8 cellular contexts compared by ENCODE assay signal in the genomic region with DNA sequence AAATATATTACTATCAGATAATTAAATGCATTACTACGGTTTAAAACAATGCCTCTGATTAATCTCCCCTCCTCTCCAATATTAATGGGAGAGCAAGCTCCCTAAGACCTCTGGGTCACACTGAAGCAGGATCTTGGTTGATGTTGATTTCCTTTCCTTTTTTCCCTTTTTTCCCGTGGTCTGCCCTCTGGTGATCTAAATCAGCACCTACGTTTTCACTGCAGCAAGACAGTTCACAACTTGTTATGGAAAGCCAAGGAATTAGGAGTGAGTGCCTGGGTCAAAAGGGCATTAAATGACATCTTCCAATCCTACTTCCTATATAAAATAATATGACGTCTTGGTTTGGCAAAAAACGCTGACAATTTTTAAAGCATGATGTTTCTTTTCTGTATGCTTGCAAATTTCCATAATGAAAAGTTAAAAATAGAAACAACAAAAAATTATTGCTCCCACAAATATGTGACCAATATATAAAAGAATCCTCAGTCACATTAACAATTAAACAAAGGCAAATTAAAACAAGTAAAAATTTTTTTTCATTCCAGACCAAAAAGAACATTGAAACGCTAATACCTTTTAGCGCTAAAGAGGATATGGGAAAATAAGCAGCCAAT. TPM values are rescaled to one million over a fixed set of nuclear protein-coding genes. Genes with fewer than 3 reads are reported as not detected.
DNase-seq lines count a peak whose midpoint lies in the region; ATAC-seq, FAIRE-seq and TF ChIP-seq lines count a peak whose summit lies in the region.

No MANE protein-coding gene starts in this region.

- H3K27me3 Mint-ChIP-seq in neural crest cell (ENCODE audit: low read depth) = no peaks in the 10 kb centered on the region

- DNase-seq in GM03348 (ENCODE audit: low spot score) (peak; percentile 55), NCI-H2029 (lab: John Stamatoyannopoulos, UW) (peak; percentile 29), bronchial epithelial cell (ENCODE audit: low read depth) (peak; percentile 58), neural crest cell (ENCODE audit: low read depth, low spot score) (peak; percentile 23), suprapubic skin (ENCODE audit: low spot score in 2 of 2) (no peak), NCI-H1048 (lab: John Stamatoyannopoulos, UW) (no peak)

- H3K4me1 Mint-ChIP-seq in neural crest cell = peaks cover 4% of the 10 kb centered on the region

- TF ChIP-seq CTCF in bronchial epithelial cell (IDR thresholded peaks at IDR 0.05; ENCODE audit: insufficient read depth, low read length, severe bottlenecking) (peak; percentile 54), neural crest cell (conservative IDR thresholded peaks at IDR 0.05) (peak; percentile 59), suprapubic skin (IDR thresholded peaks at IDR 0.05) (no peak)

- no peak overlapping the region for H3K4me3 ChIP-seq in bronchial epithelial cell (ENCODE audit: low read depth, low read length)
- H3K4me3 ChIP-seq in suprapubic skin = no peak overlapping the region

- ATAC-seq in HG03521 (IDR thresholded peaks at IDR 0.05; ENCODE audit: unreplicated experiment) = no peak
- no peak for ATAC-seq in HG02588 (IDR thresholded peaks at IDR 0.05; ENCODE audit: unreplicated experiment)

- H3K27ac Mint-ChIP-seq in neural crest cell (ENCODE audit: unreplicated experiment) = no peak overlapping the region

- H3K9me3 Mint-ChIP-seq in neural crest cell = no peaks in the 10 kb centered on the region

- TF ChIP-seq EP300 in suprapubic skin (IDR thresholded peaks at IDR 0.05) = no peak

- no peaks in the 10 kb centered on the region for H3K36me3 ChIP-seq in bronchial epithelial cell (ENCODE audit: control insufficient read depth, insufficient read depth, low read length)
- H3K36me3 ChIP-seq in suprapubic skin = no peaks in the 10 kb centered on the region

- H3K27me3 ChIP-seq in bronchial epithelial cell (ENCODE audit: control insufficient read depth, insufficient read depth, low read length) (no peaks in the 10 kb centered on the region), suprapubic skin (no peaks in the 10 kb centered on the region)

- H3K4me1 ChIP-seq in suprapubic skin = no peaks in the 10 kb centered on the region

- 34% methylated on average over 7 of the region's 7 CpGs for WGBS in suprapubic skin

- no peaks in the 10 kb centered on the region for H3K9me3 ChIP-seq in suprapubic skin

- FAIRE-seq in bronchial epithelial cell (lab: Jason Lieb, UNC) = no peak

- H3K27ac ChIP-seq in suprapubic skin = no peak overlapping the region

- no peaks in the 10 kb centered on the region for H3K36me3 Mint-ChIP-seq in neural crest cell (ENCODE audit: low read depth)

- no peak overlapping the region for H3K4me3 Mint-ChIP-seq in neural crest cell

- TF ChIP-seq POLR2A in suprapubic skin (IDR thresholded peaks at IDR 0.05) = no peak

RNA-seq across cellular contexts. Expression of gene CFAP36, which starts 7.9 kb away (rescaled TPM):
- total RNA-seq in bronchial epithelial cell (12.4 and 24.1 TPM in 2 replicates), neural crest cell (38.6 and 39.0 TPM in 2 replicates), suprapubic skin (10 to 100 TPM in 2 of 4 donors, 1 to 10 TPM in 2; 8.6 to 14.1 (median 10.8) TPM)

Comparison
In these comparisons a context has a peak if more than half of its experiments do, and no peak if none do; other contexts are left out.
1. DNase-seq: peak in GM03348 (single experiment), NCI-H2029 (single experiment), bronchial epithelial cell (single experiment) and neural crest cell (single experiment); none in suprapubic skin (0 of 2) and NCI-H1048 (single experiment).
2. CTCF ChIP-seq: peak in bronchial epithelial cell (single experiment) and neural crest cell (single experiment); none in suprapubic skin (0 of 2).